In genomic region chr15:64690578-64691296, GRCh38 we compare ENCODE assay signal across 1 cellular context.
TF ChIP-seq lines count a peak whose summit lies in the region.

No MANE protein-coding gene starts in this region.

TF ChIP-seq in GM23338, 12 proteins besides CTCF, POLR2A, EP300 and RAD21 (continued from another document):
- no peak for TF ChIP-seq REST (IDR thresholded peaks at IDR 0.05; ENCODE audit: unreplicated experiment)
- TF ChIP-seq POLR2AphosphoS5 (IDR thresholded peaks at IDR 0.05; ENCODE audit: low read depth), result no peak
- TF ChIP-seq ETS1 (IDR thresholded peaks at IDR 0.05), result no peak
- TF ChIP-seq NANOG (IDR thresholded peaks at IDR 0.05; ENCODE audit: borderline replicate concordance), result no peak
- no peak for TF ChIP-seq ZNF331 (CRISPR knock-in tag; IDR thresholded peaks at IDR 0.05; ENCODE audit: low read depth)
- no peak for TF ChIP-seq JUNB (IDR thresholded peaks at IDR 0.05; ENCODE audit: unreplicated experiment)
- no peak for TF ChIP-seq CREB1 (CRISPR knock-in tag; IDR thresholded peaks at IDR 0.05; ENCODE audit: low read depth)
